In genomic region chr2:227717687-227718567, GRCh38 we compare ENCODE assay signal across 1 cellular context.
TF ChIP-seq lines count a peak whose summit lies in the region.

TSS of gene SLC19A3 (minus strand) at chr2:227718028. CDS start at chr2:227702318, 15,710 bp downstream.

TF ChIP-seq in HepG2, 621 proteins besides CTCF, POLR2A, EP300 and RAD21 (continued from another document and continues in another):
- TF ChIP-seq ARID4A (CRISPR knock-in tag; IDR thresholded peaks at IDR 0.05; ENCODE audit: borderline replicate concordance) (no peak; the same call in 1 of the 2 replicates), WIZ (CRISPR knock-in tag; IDR thresholded peaks at IDR 0.05) (no peak), NFE2L1 (CRISPR knock-in tag; IDR thresholded peaks at IDR 0.05; ENCODE audit: borderline replicate concordance) (no peak), NFKBIZ (CRISPR knock-in tag; IDR thresholded peaks at IDR 0.05) (peak; percentile 61; the same call in 1 of the 2 replicates), ZSCAN31 (CRISPR knock-in tag; IDR thresholded peaks at IDR 0.05; ENCODE audit: low read depth) (0 out of 2 replicates have a peak, but pooled peaks have one; percentile 28), ZNF33B (CRISPR knock-in tag; IDR thresholded peaks at IDR 0.05) (0 out of 2 replicates have a peak, but pooled peaks have one; percentile 61), ZNF790 (CRISPR knock-in tag; IDR thresholded peaks at IDR 0.05; ENCODE audit: borderline replicate concordance) (no peak), KDM2A (CRISPR knock-in tag; IDR thresholded peaks at IDR 0.05; ENCODE audit: borderline replicate concordance, low read depth) (0 out of 2 replicates have a peak, but pooled peaks have one; percentile 62), ZNF44 (CRISPR knock-in tag; IDR thresholded peaks at IDR 0.05) (no peak), ZFP90 (CRISPR knock-in tag; IDR thresholded peaks at IDR 0.05; ENCODE audit: borderline replicate concordance) (peak; percentile 78; the same call in 1 of the 2 replicates), ZNF350 (CRISPR knock-in tag; IDR thresholded peaks at IDR 0.05; ENCODE audit: borderline replicate concordance, low read depth) (0 out of 2 replicates have a peak, but pooled peaks have one; percentile 19), CBX2 (IDR thresholded peaks at IDR 0.05; ENCODE audit: low read depth, low read length) (no peak), CBX2 (CRISPR knock-in tag; IDR thresholded peaks at IDR 0.05; ENCODE audit: low read depth) (0 out of 2 replicates have a peak, but pooled peaks have one; percentile 38), ZNF501 (CRISPR knock-in tag; IDR thresholded peaks at IDR 0.05) (peak; percentile 78), ZNF264 (CRISPR knock-in tag; IDR thresholded peaks at IDR 0.05) (no peak), ZBTB42 (CRISPR knock-in tag; IDR thresholded peaks at IDR 0.05) (no peak), RBAK (CRISPR knock-in tag; IDR thresholded peaks at IDR 0.05) (no peak), PHF21A (CRISPR knock-in tag; IDR thresholded peaks at IDR 0.05) (peak; percentile 85), ZNF251 (CRISPR knock-in tag; IDR thresholded peaks at IDR 0.05) (no peak), SMC3 (IDR thresholded peaks at IDR 0.05; ENCODE audit: low read length) (no peak), KDM5B (CRISPR knock-in tag; IDR thresholded peaks at IDR 0.05; ENCODE audit: borderline replicate concordance) (peak; percentile 48; the same call in 1 of the 2 replicates), NR2C2 (CRISPR knock-in tag; IDR thresholded peaks at IDR 0.05; ENCODE audit: borderline replicate concordance) (0 out of 2 replicates have a peak, but pooled peaks have one; percentile 27), SMAD9 (CRISPR knock-in tag; IDR thresholded peaks at IDR 0.05) (0 out of 2 replicates have a peak, but pooled peaks have one; percentile 79), ELF1 (CRISPR knock-in tag; IDR thresholded peaks at IDR 0.05) (peak; percentile 12; the same call in 1 of the 2 replicates), USF2 (IDR thresholded peaks at IDR 0.05; ENCODE audit: low read depth, low read length) (no peak), USF2 (CRISPR knock-in tag; IDR thresholded peaks at IDR 0.05; ENCODE audit: borderline replicate concordance) (no peak), ZNF780A (CRISPR knock-in tag; IDR thresholded peaks at IDR 0.05) (no peak), NFYB (CRISPR knock-in tag; IDR thresholded peaks at IDR 0.05) (no peak), SALL1 (CRISPR knock-in tag; IDR thresholded peaks at IDR 0.05) (peak; percentile 74), ZNF850 (CRISPR knock-in tag; conservative IDR thresholded peaks at IDR 0.05) (0 out of 2 replicates have a peak, but pooled peaks have one; percentile 69), PAXIP1 (CRISPR knock-in tag; conservative IDR thresholded peaks at IDR 0.05) (peak; percentile 20; the same call in 1 of the 2 replicates), SRY (CRISPR knock-in tag; IDR thresholded peaks at IDR 0.05) (0 out of 2 replicates have a peak, but pooled peaks have one; percentile 23)
- TF ChIP-seq, protein P1, sequence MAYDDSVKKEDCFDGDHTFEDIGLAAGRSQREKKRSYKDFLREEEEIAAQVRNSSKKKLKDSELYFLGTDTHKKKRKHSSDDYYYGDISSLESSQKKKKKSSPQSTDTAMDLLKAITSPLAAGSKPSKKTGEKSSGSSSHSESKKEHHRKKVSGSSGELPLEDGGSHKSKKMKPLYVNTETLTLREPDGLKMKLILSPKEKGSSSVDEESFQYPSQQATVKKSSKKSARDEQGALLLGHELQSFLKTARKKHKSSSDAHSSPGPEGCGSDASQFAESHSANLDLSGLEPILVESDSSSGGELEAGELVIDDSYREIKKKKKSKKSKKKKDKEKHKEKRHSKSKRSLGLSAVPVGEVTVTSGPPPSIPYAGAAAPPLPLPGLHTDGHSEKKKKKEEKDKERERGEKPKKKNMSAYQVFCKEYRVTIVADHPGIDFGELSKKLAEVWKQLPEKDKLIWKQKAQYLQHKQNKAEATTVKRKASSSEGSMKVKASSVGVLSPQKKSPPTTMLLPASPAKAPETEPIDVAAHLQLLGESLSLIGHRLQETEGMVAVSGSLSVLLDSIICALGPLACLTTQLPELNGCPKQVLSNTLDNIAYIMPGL (CRISPR knock-in tag; IDR thresholded peaks at IDR 0.05; ENCODE audit: borderline replicate concordance in 1 of 2, low read depth in 1 of 2), result peak; percentile 46; a peak in 1 of 4 replicates
- TF ChIP-seq, protein P2, sequence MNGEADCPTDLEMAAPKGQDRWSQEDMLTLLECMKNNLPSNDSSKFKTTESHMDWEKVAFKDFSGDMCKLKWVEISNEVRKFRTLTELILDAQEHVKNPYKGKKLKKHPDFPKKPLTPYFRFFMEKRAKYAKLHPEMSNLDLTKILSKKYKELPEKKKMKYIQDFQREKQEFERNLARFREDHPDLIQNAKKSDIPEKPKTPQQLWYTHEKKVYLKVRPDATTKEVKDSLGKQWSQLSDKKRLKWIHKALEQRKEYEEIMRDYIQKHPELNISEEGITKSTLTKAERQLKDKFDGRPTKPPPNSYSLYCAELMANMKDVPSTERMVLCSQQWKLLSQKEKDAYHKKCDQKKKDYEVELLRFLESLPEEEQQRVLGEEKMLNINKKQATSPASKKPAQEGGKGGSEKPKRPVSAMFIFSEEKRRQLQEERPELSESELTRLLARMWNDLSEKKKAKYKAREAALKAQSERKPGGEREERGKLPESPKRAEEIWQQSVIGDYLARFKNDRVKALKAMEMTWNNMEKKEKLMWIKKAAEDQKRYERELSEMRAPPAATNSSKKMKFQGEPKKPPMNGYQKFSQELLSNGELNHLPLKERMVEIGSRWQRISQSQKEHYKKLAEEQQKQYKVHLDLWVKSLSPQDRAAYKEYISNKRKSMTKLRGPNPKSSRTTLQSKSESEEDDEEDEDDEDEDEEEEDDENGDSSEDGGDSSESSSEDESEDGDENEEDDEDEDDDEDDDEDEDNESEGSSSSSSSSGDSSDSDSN (CRISPR knock-in tag; IDR thresholded peaks at IDR 0.05), result 0 out of 2 replicates have a peak, but pooled peaks have one; percentile 31
- TF ChIP-seq, protein P3, sequence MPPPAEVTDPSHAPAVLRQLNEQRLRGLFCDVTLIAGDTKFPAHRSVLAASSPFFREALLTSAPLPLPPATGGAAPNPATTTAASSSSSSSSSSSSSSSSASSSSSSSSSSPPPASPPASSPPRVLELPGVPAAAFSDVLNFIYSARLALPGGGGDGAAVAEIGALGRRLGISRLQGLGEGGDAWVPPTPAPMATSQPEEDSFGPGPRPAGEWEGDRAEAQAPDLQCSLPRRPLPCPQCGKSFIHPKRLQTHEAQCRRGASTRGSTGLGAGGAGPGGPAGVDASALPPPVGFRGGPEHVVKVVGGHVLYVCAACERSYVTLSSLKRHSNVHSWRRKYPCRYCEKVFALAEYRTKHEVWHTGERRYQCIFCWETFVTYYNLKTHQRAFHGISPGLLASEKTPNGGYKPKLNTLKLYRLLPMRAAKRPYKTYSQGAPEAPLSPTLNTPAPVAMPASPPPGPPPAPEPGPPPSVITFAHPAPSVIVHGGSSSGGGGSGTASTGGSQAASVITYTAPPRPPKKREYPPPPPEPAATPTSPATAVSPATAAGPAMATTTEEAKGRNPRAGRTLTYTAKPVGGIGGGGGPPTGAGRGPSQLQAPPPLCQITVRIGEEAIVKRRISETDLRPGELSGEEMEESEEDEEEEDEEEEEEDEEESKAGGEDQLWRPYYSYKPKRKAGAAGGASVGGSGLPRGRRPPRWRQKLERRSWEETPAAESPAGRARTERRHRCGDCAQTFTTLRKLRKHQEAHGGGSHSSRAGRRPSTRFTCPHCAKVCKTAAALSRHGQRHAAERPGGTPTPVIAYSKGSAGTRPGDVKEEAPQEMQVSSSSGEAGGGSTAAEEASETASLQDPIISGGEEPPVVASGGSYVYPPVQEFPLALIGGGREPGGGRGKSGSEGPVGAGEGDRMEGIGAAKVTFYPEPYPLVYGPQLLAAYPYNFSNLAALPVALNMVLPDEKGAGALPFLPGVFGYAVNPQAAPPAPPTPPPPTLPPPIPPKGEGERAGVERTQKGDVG (CRISPR knock-in tag; IDR thresholded peaks at IDR 0.05; ENCODE audit: borderline replicate concordance), result no peak
- TF ChIP-seq, protein P4, sequence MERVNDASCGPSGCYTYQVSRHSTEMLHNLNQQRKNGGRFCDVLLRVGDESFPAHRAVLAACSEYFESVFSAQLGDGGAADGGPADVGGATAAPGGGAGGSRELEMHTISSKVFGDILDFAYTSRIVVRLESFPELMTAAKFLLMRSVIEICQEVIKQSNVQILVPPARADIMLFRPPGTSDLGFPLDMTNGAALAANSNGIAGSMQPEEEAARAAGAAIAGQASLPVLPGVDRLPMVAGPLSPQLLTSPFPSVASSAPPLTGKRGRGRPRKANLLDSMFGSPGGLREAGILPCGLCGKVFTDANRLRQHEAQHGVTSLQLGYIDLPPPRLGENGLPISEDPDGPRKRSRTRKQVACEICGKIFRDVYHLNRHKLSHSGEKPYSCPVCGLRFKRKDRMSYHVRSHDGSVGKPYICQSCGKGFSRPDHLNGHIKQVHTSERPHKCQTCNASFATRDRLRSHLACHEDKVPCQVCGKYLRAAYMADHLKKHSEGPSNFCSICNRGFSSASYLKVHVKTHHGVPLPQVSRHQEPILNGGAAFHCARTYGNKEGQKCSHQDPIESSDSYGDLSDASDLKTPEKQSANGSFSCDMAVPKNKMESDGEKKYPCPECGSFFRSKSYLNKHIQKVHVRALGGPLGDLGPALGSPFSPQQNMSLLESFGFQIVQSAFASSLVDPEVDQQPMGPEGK (CRISPR knock-in tag; IDR thresholded peaks at IDR 0.05), result 0 out of 2 replicates have a peak, but pooled peaks have one; percentile 11
- TF ChIP-seq, protein P5, sequence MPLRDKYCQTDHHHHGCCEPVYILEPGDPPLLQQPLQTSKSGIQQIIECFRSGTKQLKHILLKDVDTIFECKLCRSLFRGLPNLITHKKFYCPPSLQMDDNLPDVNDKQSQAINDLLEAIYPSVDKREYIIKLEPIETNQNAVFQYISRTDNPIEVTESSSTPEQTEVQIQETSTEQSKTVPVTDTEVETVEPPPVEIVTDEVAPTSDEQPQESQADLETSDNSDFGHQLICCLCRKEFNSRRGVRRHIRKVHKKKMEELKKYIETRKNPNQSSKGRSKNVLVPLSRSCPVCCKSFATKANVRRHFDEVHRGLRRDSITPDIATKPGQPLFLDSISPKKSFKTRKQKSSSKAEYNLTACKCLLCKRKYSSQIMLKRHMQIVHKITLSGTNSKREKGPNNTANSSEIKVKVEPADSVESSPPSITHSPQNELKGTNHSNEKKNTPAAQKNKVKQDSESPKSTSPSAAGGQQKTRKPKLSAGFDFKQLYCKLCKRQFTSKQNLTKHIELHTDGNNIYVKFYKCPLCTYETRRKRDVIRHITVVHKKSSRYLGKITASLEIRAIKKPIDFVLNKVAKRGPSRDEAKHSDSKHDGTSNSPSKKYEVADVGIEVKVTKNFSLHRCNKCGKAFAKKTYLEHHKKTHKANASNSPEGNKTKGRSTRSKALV (CRISPR knock-in tag; IDR thresholded peaks at IDR 0.05), result peak; percentile 64; the same call in 1 of the 2 replicates
